17 cellular contexts compared by ENCODE assay signal in genomic region chr6:3608159-3608558, GRCh38.
DNase-seq lines count a peak whose midpoint lies in the region; ATAC-seq and TF ChIP-seq lines count a peak whose summit lies in the region.
"Had no signal": no experiment of that assay in that cellular context is flagged by ENCODE, and none has a peak within 500 bp of the region (broad histone marks: within the 10 kb centered on the region; RNA-seq: fewer than 3 reads in every experiment).

No MANE protein-coding gene starts in this region.

- no peak for TF ChIP-seq POLR2A in vagina (IDR thresholded peaks at IDR 0.05)

- peak; percentile 7 for DNase-seq in activated CD8-positive, alpha-beta memory T cell treated with anti-CD3 and anti-CD28 coated beads, Interleukin-2, amount 10 ng/mL, durations not matched to agents 7 days and 5 days
- no peak for DNase-seq in activated CD8-positive, alpha-beta memory T cell treated with anti-CD3 and anti-CD28 coated beads, Interleukin-2, amount 50 U/mL, for 48 hours
- DNase-seq in WERI-Rb-1 (peak; percentile 82), mesenteric fat pad (ENCODE audit: low spot score) (peak; percentile 65), vagina (ENCODE audit: extremely low spot score in 2 of 2) (peak; percentile 55 to 80), MM.1S (no peak), NCI-H774 (lab: John Stamatoyannopoulos, UW) (no peak)
- DNase-seq: BE2C, DMS79, NCI-H1436 treated with DMSO at 0.1 percent for 48 hours, NCI-H2081, NCI-H2171 treated with DMSO at 0.1 percent for 48 hours, NCI-H524 treated with DMSO at 0.1 percent for 48 hours, Peyer's patch, SJCRH30 had no signal

- no peaks in the 10 kb centered on the region for H3K9me3 Mint-ChIP-seq in activated CD8-positive, alpha-beta memory T cell treated with anti-CD3 and anti-CD28 coated beads, Interleukin-2, amount 10 ng/mL, durations not matched to agents 7 days and 5 days (ENCODE audit: low read depth)
- H3K9me3 Mint-ChIP-seq: IgD-negative memory B cell had no signal

- H3K4me1 Mint-ChIP-seq in activated CD8-positive, alpha-beta memory T cell treated with anti-CD3 and anti-CD28 coated beads, Interleukin-2, amount 10 ng/mL, durations not matched to agents 7 days and 5 days, result no peaks in the 10 kb centered on the region
- H3K4me1 Mint-ChIP-seq: IgD-negative memory B cell had no signal

- no peak overlapping the region for H3K4me2 ChIP-seq in MM.1S (ENCODE audit: low read depth, low read length)

- H3K27me3 Mint-ChIP-seq in activated CD8-positive, alpha-beta memory T cell treated with anti-CD3 and anti-CD28 coated beads, Interleukin-2, amount 10 ng/mL, durations not matched to agents 7 days and 5 days, result peaks cover 7% of the 10 kb centered on the region

- H3K9me2 ChIP-seq in MM.1S (replicated peaks; ENCODE audit: insufficient read depth, low read length), result no peaks in the 10 kb centered on the region

- no peaks in the 10 kb centered on the region for H4K20me1 ChIP-seq in MM.1S (ENCODE audit: insufficient read depth, low read length)

- CTCF ChIA-PET in activated CD8-positive, alpha-beta memory T cell treated with anti-CD3 and anti-CD28 coated beads, Interleukin-2, amount 10 ng/mL, durations not matched to agents 7 days and 5 days (lab: Charles Lee), result no interaction called here

- peaks cover 28% of the 10 kb centered on the region for H3K4me1 ChIP-seq in vagina
- H3K4me1 ChIP-seq in MM.1S (ENCODE audit: low read length), result no peaks in the 10 kb centered on the region
- H3K4me1 ChIP-seq: BE2C, Peyer's patch, SJCRH30 had no signal

- no peak overlapping the region for H2AFZ ChIP-seq in MM.1S (ENCODE audit: low read length)

- no peaks in the 10 kb centered on the region for H3K36me3 Mint-ChIP-seq in activated CD8-positive, alpha-beta memory T cell treated with anti-CD3 and anti-CD28 coated beads, Interleukin-2, amount 10 ng/mL, durations not matched to agents 7 days and 5 days
- H3K36me3 Mint-ChIP-seq: IgD-negative memory B cell had no signal

- H3K79me2 ChIP-seq in MM.1S (ENCODE audit: low read length), result no peaks in the 10 kb centered on the region

- H3K4me3 ChIP-seq in WERI-Rb-1 (ENCODE audit: low read depth, low read length) (no peak overlapping the region), vagina (no peak overlapping the region), MM.1S (ENCODE audit: low read length) (no peak overlapping the region)
- H3K4me3 ChIP-seq: Peyer's patch, SJCRH30 had no signal

- TF ChIP-seq CTCF in WERI-Rb-1 (IDR thresholded peaks at IDR 0.05; ENCODE audit: low read depth, low read length) (no peak), vagina (IDR thresholded peaks at IDR 0.05) (no peak), MM.1S (IDR thresholded peaks at IDR 0.05; ENCODE audit: low read length) (no peak)

- H3K27me3 ChIP-seq in WERI-Rb-1 (ENCODE audit: insufficient read depth, low read depth, severe bottlenecking) (no peaks in the 10 kb centered on the region), vagina (no peaks in the 10 kb centered on the region), MM.1S (replicated peaks; ENCODE audit: insufficient read depth, low read length) (no peaks in the 10 kb centered on the region)
- H3K27me3 ChIP-seq: Peyer's patch, SJCRH30 had no signal

- H3K9ac ChIP-seq in MM.1S (ENCODE audit: low read length), result no peak overlapping the region

- H3F3A ChIP-seq in MM.1S (ENCODE audit: insufficient read depth, low read length), result no peaks in the 10 kb centered on the region

- intact Hi-C loops in vagina (cut with DNase I), result no loop called here

- no peak overlapping the region for H3K4me3 Mint-ChIP-seq in activated CD8-positive, alpha-beta memory T cell treated with anti-CD3 and anti-CD28 coated beads, Interleukin-2, amount 10 ng/mL, durations not matched to agents 7 days and 5 days
- H3K4me3 Mint-ChIP-seq: IgD-negative memory B cell had no signal

- ATAC-seq in activated CD8-positive, alpha-beta memory T cell treated with anti-CD3 and anti-CD28 coated beads, Interleukin-2, amount 10 ng/mL, durations not matched to agents 7 days and 5 days, result no peak
- ATAC-seq in GM19328 (IDR thresholded peaks at IDR 0.05; ENCODE audit: unreplicated experiment), result no peak

- H3K9me3 ChIP-seq in WERI-Rb-1 (ENCODE audit: severe bottlenecking) (no peaks in the 10 kb centered on the region), vagina (no peaks in the 10 kb centered on the region), MM.1S (replicated peaks; ENCODE audit: insufficient read depth, low read length) (no peaks in the 10 kb centered on the region)
- H3K9me3 ChIP-seq: BE2C, Peyer's patch, SJCRH30 had no signal

- no peaks in the 10 kb centered on the region for H3K36me3 ChIP-seq in WERI-Rb-1
- no peaks in the 10 kb centered on the region for H3K36me3 ChIP-seq in vagina
- no peaks in the 10 kb centered on the region for H3K36me3 ChIP-seq in MM.1S (replicated peaks; ENCODE audit: insufficient read depth, low read length)
- H3K36me3 ChIP-seq: BE2C, Peyer's patch, SJCRH30 had no signal

- H3K27ac Mint-ChIP-seq in activated CD8-positive, alpha-beta memory T cell treated with anti-CD3 and anti-CD28 coated beads, Interleukin-2, amount 10 ng/mL, durations not matched to agents 7 days and 5 days, result no peak overlapping the region
- H3K27ac Mint-ChIP-seq: IgD-negative memory B cell had no signal

- H3K27ac ChIP-seq in WERI-Rb-1, result no peak overlapping the region
- no peak overlapping the region for H3K27ac ChIP-seq in vagina
- H3K27ac ChIP-seq in MM.1S (ENCODE audit: low read length), result no peak overlapping the region
- H3K27ac ChIP-seq: Peyer's patch, SJCRH30 had no signal

Comparison
In these comparisons a context has a peak if more than half of its experiments do, and no peak if none do; other contexts are left out.
1. DNase-seq: peak in activated CD8-positive, alpha-beta memory T cell treated with anti-CD3 and anti-CD28 coated beads, Interleukin-2, amount 10 ng/mL, durations not matched to agents 7 days and 5 days (single experiment), WERI-Rb-1 (single experiment), mesenteric fat pad (single experiment) and vagina (2 of 2); none in activated CD8-positive, alpha-beta memory T cell treated with anti-CD3 and anti-CD28 coated beads, Interleukin-2, amount 50 U/mL, for 48 hours (single experiment), MM.1S (single experiment) and NCI-H774 (single experiment).